In the genomic region with DNA sequence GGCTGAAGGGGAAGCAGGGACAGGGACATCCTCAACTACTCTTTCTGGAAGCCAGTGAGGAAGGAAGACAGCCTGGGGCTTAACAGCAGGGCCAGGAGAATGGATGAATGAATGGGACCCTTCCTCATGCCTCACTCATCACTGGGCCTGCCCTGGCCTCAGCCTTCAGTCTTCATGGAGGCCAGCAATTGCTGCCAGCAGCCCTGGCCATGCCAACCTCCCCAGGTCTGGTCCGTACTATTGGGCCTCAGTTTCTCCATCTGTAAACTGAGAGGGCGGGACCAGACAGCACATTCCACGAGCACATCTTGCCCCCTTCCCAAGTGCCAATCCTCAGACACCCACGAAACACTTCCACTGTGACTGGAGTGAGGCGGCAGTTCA, we compare ENCODE assay signal across 10 cellular contexts. TPM values are rescaled to one million over a fixed set of nuclear protein-coding genes. Genes with fewer than 3 reads are reported as not detected.
DNase-seq lines count a peak whose midpoint lies in the region; ATAC-seq and TF ChIP-seq lines count a peak whose summit lies in the region.
"Had no signal": no experiment of that assay in that cellular context is flagged by ENCODE, and none has a peak within 500 bp of the region (broad histone marks: within the 10 kb centered on the region; RNA-seq: fewer than 3 reads in every experiment).

No MANE protein-coding gene starts in this region.

- no peaks in the 10 kb centered on the region for H3K9me3 Mint-ChIP-seq in CD4-positive, alpha-beta T cell
- H3K9me3 Mint-ChIP-seq: H9 had no signal

- 92% methylated on average over 5 of the region's 5 CpGs for WGBS in esophagus muscularis mucosa
- 76 to 93% (median 90%) methylated on average over 5 of the region's 5 CpGs for WGBS in psoas muscle, 3 donors
- WGBS in testis, 2 donors, result 78 to 82% methylated on average over 5 of the region's 5 CpGs

- POLR2A ChIA-PET in CD4-positive, alpha-beta T cell (lab: Charles Lee), result interaction anchor here (1.1 to 6.5 kb wide), 6 partner anchors 11 to 92 kb away, joined by 3 to 34 read pairs (median 11); a partner anchor contains a TSS

- H3K36me3 ChIP-seq in esophagus muscularis mucosa, result no peaks in the 10 kb centered on the region
- H3K36me3 ChIP-seq in psoas muscle (ENCODE audit: insufficient read depth in 1 of 2, low read depth in 1 of 2), result no peaks in the 10 kb centered on the region
- H3K36me3 ChIP-seq in testis (ENCODE audit: low read depth, missing control alignments), result no peaks in the 10 kb centered on the region

- H3K4me1 ChIP-seq in esophagus muscularis mucosa (peaks cover 77 to 88% (median 81%) of the 10 kb centered on the region in 4 donors), psoas muscle (peaks cover 66% of the 10 kb centered on the region), testis (peaks cover 49% of the 10 kb centered on the region)

- H3K27ac ChIP-seq in CD4-positive, alpha-beta T cell (ENCODE audit: low read depth, low read length), result peak overlapping the region; percentile 75
- H3K27ac ChIP-seq in VCaP (peak overlapping the region; percentile 96), esophagus muscularis mucosa (replicated peaks in 1 of 4) (peak overlapping the region; percentile 80 to 93 (median 89)), psoas muscle (peak overlapping the region; percentile 80), testis (peak overlapping the region in 1 of 2 donors; percentile 79)

- no peak for ATAC-seq in CD4-positive, alpha-beta T cell (ENCODE audit: poor library complexity)
- ATAC-seq in psoas muscle (no peak), GM19397 (IDR thresholded peaks at IDR 0.05; ENCODE audit: unreplicated experiment) (no peak), GM21390 (IDR thresholded peaks at IDR 0.05; ENCODE audit: unreplicated experiment) (no peak)
- ATAC-seq: PC-3 had no signal

- H3K9me3 ChIP-seq in CD4-positive, alpha-beta T cell (ENCODE audit: control insufficient read depth, low read length), result no peaks in the 10 kb centered on the region
- H3K9me3 ChIP-seq in esophagus muscularis mucosa, result no peaks in the 10 kb centered on the region
- no peaks in the 10 kb centered on the region for H3K9me3 ChIP-seq in psoas muscle
- H3K9me3 ChIP-seq in testis, result no peaks in the 10 kb centered on the region

- no peaks in the 10 kb centered on the region for H3K27me3 Mint-ChIP-seq in CD4-positive, alpha-beta T cell

- H3K27me3 ChIP-seq in CD4-positive, alpha-beta T cell (ENCODE audit: control insufficient read depth, insufficient read depth, low read length), result no peaks in the 10 kb centered on the region
- H3K27me3 ChIP-seq in esophagus muscularis mucosa, result no peaks in the 10 kb centered on the region
- H3K27me3 ChIP-seq in psoas muscle (ENCODE audit: insufficient read depth in 3 of 3, low read length in 2 of 3), result no peaks in the 10 kb centered on the region
- H3K27me3 ChIP-seq in testis, result no peaks in the 10 kb centered on the region

- DNase-seq in CD4-positive, alpha-beta T cell, result no peak
- no peak for DNase-seq in esophagus muscularis mucosa (ENCODE audit: extremely low spot score)
- DNase-seq in psoas muscle, result peak in 1 of 2 donors; percentile 63
- no peak for DNase-seq in testis
- DNase-seq in NCI-H82 (lab: John Stamatoyannopoulos, UW), result no peak
- DNase-seq: H9 had no signal

- TF ChIP-seq POLR2A in esophagus muscularis mucosa (IDR thresholded peaks at IDR 0.05; ENCODE audit: low read depth) (no peak), testis (IDR thresholded peaks at IDR 0.05) (no peak)

- H3K4me3 ChIP-seq in esophagus muscularis mucosa (no peak overlapping the region), psoas muscle (no peak overlapping the region), testis (no peak overlapping the region)

- intact Hi-C loops in CD4-positive, alpha-beta T cell (cut with DNase I, micrococcal nuclease), result no loop called here
- intact Hi-C loops in esophagus muscularis mucosa (cut with DNase I) (no loop called here), psoas muscle (cut with DNase I) (no loop called here), testis (cut with DNase I; ENCODE audit: low total_unique reads) (no loop called here)

- H3K4me3 Mint-ChIP-seq in CD4-positive, alpha-beta T cell, result peak overlapping the region; percentile 83

- CTCF ChIA-PET in CD4-positive, alpha-beta T cell (lab: Charles Lee), result interaction anchor here (1.1 to 6.5 kb wide), 3 partner anchors 11 to 26 kb away, joined by 3 to 41 read pairs (median 16); no protein-coding TSS in a partner anchor

- no peak for TF ChIP-seq CTCF in CD4-positive, alpha-beta T cell (IDR thresholded peaks at IDR 0.05)
- TF ChIP-seq CTCF in VCaP (conservative IDR thresholded peaks at IDR 0.05) (no peak), esophagus muscularis mucosa (IDR thresholded peaks at IDR 0.05) (no peak), psoas muscle (IDR thresholded peaks at IDR 0.05) (no peak), testis (IDR thresholded peaks at IDR 0.05) (no peak)

- peaks cover 21% of the 10 kb centered on the region for H3K36me3 Mint-ChIP-seq in CD4-positive, alpha-beta T cell (ENCODE audit: low read depth)

- no peak for TF ChIP-seq EP300 in esophagus muscularis mucosa (IDR thresholded peaks at IDR 0.05)

- peak overlapping the region; percentile 96 for H3K27ac Mint-ChIP-seq in CD4-positive, alpha-beta T cell
- H3K27ac Mint-ChIP-seq: H9 had no signal

- peaks cover 69% of the 10 kb centered on the region for H3K4me1 Mint-ChIP-seq in CD4-positive, alpha-beta T cell (ENCODE audit: low read depth)

RNA-seq across cellular contexts. Expression of a gene that starts 1.1 kb away (rescaled TPM):
- 100 to 1,000 TPM; 166 to 168 TPM for total RNA-seq in CD4-positive, alpha-beta T cell
- total RNA-seq in esophagus muscularis mucosa (10 to 100 TPM; 48.6 to 67.4 (median 54.8) TPM), psoas muscle (10 to 100 TPM; 13.3 to 64.6 (median 21.4) TPM), testis (10 to 100 TPM; 32.5 to 42.4 TPM)
- polyA plus RNA-seq in psoas muscle (10 to 100 TPM; 12.3 to 21.1 (median 17.2) TPM), testis (ENCODE audit: insufficient read depth, low read depth, low replicate concordance) (23.0 TPM)

RNA-seq across cellular contexts. Expression of a gene that starts 41.6 kb away (rescaled TPM):
- 1 to 10 TPM; 1.3 to 1.8 TPM for total RNA-seq in CD4-positive, alpha-beta T cell
- total RNA-seq in esophagus muscularis mucosa (10 to 100 TPM; 15.9 to 19.1 (median 17.5) TPM), psoas muscle (1 to 10 TPM; 2.0 to 4.4 (median 3.3) TPM), testis (10 to 100 TPM in 1 of 2 donors, 1 to 10 TPM in 1; 5.6 to 11.2 TPM)
- polyA plus RNA-seq in psoas muscle (1 to 10 TPM; 1.6 to 2.9 (median 2.7) TPM), testis (ENCODE audit: insufficient read depth, low read depth, low replicate concordance) (4.0 TPM)
- total RNA-seq: PC-3 had no signal
